In genomic region chr12:121209221-121209620, GRCh38 we compare ENCODE assay signal across 8 cellular contexts. TPM values are rescaled to one million over a fixed set of nuclear protein-coding genes. Genes with fewer than 3 reads are reported as not detected.
DNase-seq lines count a peak whose midpoint lies in the region; ATAC-seq and TF ChIP-seq lines count a peak whose summit lies in the region.

No MANE protein-coding gene starts in this region.

- TF ChIP-seq CTCF in CD8-positive, alpha-beta T cell (IDR thresholded peaks at IDR 0.05): no peak

- WGBS in trophoblast cell (ENCODE audit: extremely low coverage, insufficient coverage, insufficient read length): no CpG with 5 or more reads among the region's 15 CpGs

- no peak overlapping the region for H3K18ac ChIP-seq in trophoblast cell (ENCODE audit: low read length)

- H3K4me3 Mint-ChIP-seq in CD8-positive, alpha-beta T cell: peak overlapping the region; percentile 78
- peak overlapping the region; percentile 91 to 94 for H3K4me3 Mint-ChIP-seq in effector memory CD8-positive, alpha-beta T cell

- H3K27me3 Mint-ChIP-seq in CD8-positive, alpha-beta T cell (ENCODE audit: low read depth): no peaks in the 10 kb centered on the region
- no peaks in the 10 kb centered on the region for H3K27me3 Mint-ChIP-seq in effector memory CD8-positive, alpha-beta T cell

- no peak overlapping the region for H3K23ac ChIP-seq in trophoblast cell (ENCODE audit: low read length)

- DNase-seq in CD8-positive, alpha-beta T cell: no peak
- DNase-seq in Karpas-422 (no peak), trophoblast cell (no peak), medulla oblongata (ENCODE audit: extremely low spot score) (no peak), NCI-H446 treated with DMSO at 0.1 percent for 48 hours (lab: John Stamatoyannopoulos, UW) (no peak), islet precursor cell (no peak), DMS153 treated with DMSO at 0.1 percent for 48 hours (lab: John Stamatoyannopoulos, UW; ENCODE audit: unreplicated experiment) (no peak)
- DNase-seq in effector memory CD8-positive, alpha-beta T cell: no peak

- H3K27me3 ChIP-seq in CD8-positive, alpha-beta T cell (ENCODE audit: insufficient read depth, low read length): no peaks in the 10 kb centered on the region
- no peaks in the 10 kb centered on the region for H3K27me3 ChIP-seq in Karpas-422 (ENCODE audit: low read length)
- H3K27me3 ChIP-seq in trophoblast cell (ENCODE audit: insufficient read depth, low read length): no peaks in the 10 kb centered on the region

- H2AFZ ChIP-seq in Karpas-422 (ENCODE audit: low read length) (no peak overlapping the region; the same call in 1 of the 2 replicates), trophoblast cell (ENCODE audit: insufficient read depth, low read length, poor library complexity) (peak overlapping the region; percentile 39)

- intact Hi-C loops in CD8-positive, alpha-beta T cell (cut with DNase I, micrococcal nuclease): no loop called here

- H2BK12ac ChIP-seq in trophoblast cell (ENCODE audit: low read length): no peak overlapping the region

- no peaks in the 10 kb centered on the region for H3K9me2 ChIP-seq in Karpas-422 (replicated peaks; ENCODE audit: insufficient read depth, low read length)

- H3K36me3 Mint-ChIP-seq in CD8-positive, alpha-beta T cell: peaks cover 10% of the 10 kb centered on the region
- peaks cover 19% of the 10 kb centered on the region for H3K36me3 Mint-ChIP-seq in effector memory CD8-positive, alpha-beta T cell (ENCODE audit: insufficient read depth)

- H3K9me3 ChIP-seq in CD8-positive, alpha-beta T cell (ENCODE audit: low read length): no peaks in the 10 kb centered on the region
- no peaks in the 10 kb centered on the region for H3K9me3 ChIP-seq in Karpas-422 (ENCODE audit: low read length)
- no peaks in the 10 kb centered on the region for H3K9me3 ChIP-seq in trophoblast cell (ENCODE audit: insufficient read depth, low read depth, low read length)

- H3K14ac ChIP-seq in trophoblast cell (ENCODE audit: low read length): no peak overlapping the region

- peak overlapping the region; percentile 62 for H4K8ac ChIP-seq in trophoblast cell (ENCODE audit: low read depth, low read length)

- H2AK5ac ChIP-seq in trophoblast cell (ENCODE audit: low read length): no peak overlapping the region

- H3K27ac ChIP-seq in CD8-positive, alpha-beta T cell (ENCODE audit: low read depth, low read length): peak overlapping the region; percentile 86
- H3K27ac ChIP-seq in Karpas-422 (ENCODE audit: low read length) (no peak overlapping the region), trophoblast cell (ENCODE audit: low read depth, low read length) (no peak overlapping the region)

- no peaks in the 10 kb centered on the region for H3K9me3 Mint-ChIP-seq in CD8-positive, alpha-beta T cell
- no peaks in the 10 kb centered on the region for H3K9me3 Mint-ChIP-seq in effector memory CD8-positive, alpha-beta T cell

- no peaks in the 10 kb centered on the region for H4K20me1 ChIP-seq in Karpas-422 (ENCODE audit: insufficient read depth, low read depth, low read length)

- peak overlapping the region; percentile 48 for H4K91ac ChIP-seq in trophoblast cell (ENCODE audit: low read depth, low read length)

- H3K4me3 ChIP-seq in CD8-positive, alpha-beta T cell (ENCODE audit: low read depth, low read length): peak overlapping the region; percentile 66
- peak overlapping the region; percentile 99; the same call in 1 of the 2 replicates for H3K4me3 ChIP-seq in Karpas-422 (ENCODE audit: low read length)
- H3K4me3 ChIP-seq in trophoblast cell (ENCODE audit: low read depth, low read length): peak overlapping the region; percentile 57

- H3K79me2 ChIP-seq in Karpas-422 (ENCODE audit: low read length) (peaks cover 15% of the 10 kb centered on the region), trophoblast cell (ENCODE audit: control insufficient read depth, insufficient read depth, low read length, poor library complexity) (peaks cover 7% of the 10 kb centered on the region)

- peak overlapping the region; percentile 86 for H3K27ac Mint-ChIP-seq in CD8-positive, alpha-beta T cell
- peak overlapping the region; percentile 97 to 98 for H3K27ac Mint-ChIP-seq in effector memory CD8-positive, alpha-beta T cell

- no peaks in the 10 kb centered on the region for H3K36me3 ChIP-seq in CD8-positive, alpha-beta T cell (ENCODE audit: insufficient read depth, low read length)
- H3K36me3 ChIP-seq in Karpas-422 (ENCODE audit: insufficient read depth, low read length) (no peaks in the 10 kb centered on the region), trophoblast cell (ENCODE audit: control insufficient read depth in 1 of 2, insufficient read depth in 2 of 2, low read length in 2 of 2) (no peaks in the 10 kb centered on the region)

- peaks cover 8% of the 10 kb centered on the region for H3K79me1 ChIP-seq in trophoblast cell (ENCODE audit: low read length)

- POLR2A ChIA-PET in CD8-positive, alpha-beta T cell (lab: Charles Lee): interaction anchor here (0.6 kb wide), 2 partner anchors 10 to 34 kb away, joined by 3 read pairs; no protein-coding TSS in a partner anchor

- no peak overlapping the region for H4K12ac ChIP-seq in trophoblast cell (ENCODE audit: low read depth, low read length)

- H3K4me2 ChIP-seq in Karpas-422 (ENCODE audit: low read depth, low read length, poor library complexity, severe bottlenecking): peak overlapping the region; percentile 93
- peak overlapping the region; percentile 61 for H3K4me2 ChIP-seq in trophoblast cell (ENCODE audit: low read length)

- ATAC-seq in CD8-positive, alpha-beta T cell: no peak
- no peak for ATAC-seq in effector memory CD8-positive, alpha-beta T cell (replicated peaks)

- peak overlapping the region; percentile 39 for H2BK120ac ChIP-seq in trophoblast cell (ENCODE audit: insufficient read depth, low read length, poor library complexity)

- H3K9ac ChIP-seq in Karpas-422 (ENCODE audit: low read length): peak overlapping the region; percentile 98; the same call in 1 of the 2 replicates
- H3K9ac ChIP-seq in trophoblast cell (ENCODE audit: low read length): no peak overlapping the region

- CTCF ChIA-PET in CD8-positive, alpha-beta T cell (lab: Charles Lee): no interaction called here

- no peak overlapping the region for H3K4ac ChIP-seq in trophoblast cell (ENCODE audit: low read depth, low read length)

- peak overlapping the region; percentile 0 for H2BK5ac ChIP-seq in trophoblast cell (ENCODE audit: low read depth, low read length, poor library complexity)

- H3K4me1 ChIP-seq in CD8-positive, alpha-beta T cell (ENCODE audit: insufficient read depth, low read length): peaks cover 16% of the 10 kb centered on the region
- H3K4me1 ChIP-seq in Karpas-422 (ENCODE audit: low read length): peaks cover 10% of the 10 kb centered on the region
- peaks cover 0 to 2% of the 10 kb centered on the region in 2 experiments for H3K4me1 ChIP-seq in trophoblast cell (ENCODE audit: control insufficient read depth in 1 of 2, insufficient read depth in 2 of 2, low read length in 2 of 2)

- H3K4me1 Mint-ChIP-seq in CD8-positive, alpha-beta T cell (ENCODE audit: low read depth): peaks cover 18% of the 10 kb centered on the region
- peaks cover 7 to 11% of the 10 kb centered on the region in 2 donors for H3K4me1 Mint-ChIP-seq in effector memory CD8-positive, alpha-beta T cell (ENCODE audit: low read depth in 2 of 2)

RNA-seq across cellular contexts. Expression of gene P2RX4, which starts 0.7 kb away (rescaled TPM):
- total RNA-seq in CD8-positive, alpha-beta T cell: 10 to 100 TPM; 27.5 to 29.8 TPM
- 18.3 and 18.4 TPM in 2 replicates for total RNA-seq in Karpas-422 (2014; rRNA removed; shearing (Covaris generic); ENCODE audit: low replicate concordance)
- polyA plus RNA-seq in trophoblast cell (2013): 17.7 and 18.6 TPM in 2 replicates
